ENCODE assay signal across 29 cellular contexts in genomic region chr15:42876224-42876623, GRCh38.
"Had no signal": no experiment of that assay in that cellular context is flagged by ENCODE, and none has a peak within 500 bp of the region (broad histone marks: within the 10 kb centered on the region; RNA-seq: fewer than 3 reads in every experiment).

No MANE protein-coding gene starts in this region.

- H3K4me1 Mint-ChIP-seq: nephron; neural crest cell; stimulated activated naive B cell treated with anti-CD40 and anti-IgM and Interleukin-4, amounts not matched to agents 10 μg/mL and 1 μg/mL and 100 μg/mL, for 72 hours had no signal

- H3K27ac ChIP-seq: lower lobe of right lung, neutrophil, parathyroid adenoma, psoas muscle, skin epidermis, stomach, testis, thyroid gland, transverse colon, upper lobe of left lung, vagina had no signal

- DNase-seq: hippocampal formation; kidney glomerular epithelial cell; left cardiac atrium; lower lobe of right lung; mammary epithelial cell; mesenchymal stem cell; naive thymus-derived CD8-positive, alpha-beta T cell; occipital lobe; psoas muscle; right cardiac atrium; stimulated activated CD4-positive, alpha-beta T cell treated with anti-CD3 and anti-CD28 coated beads, Interleukin-12 subunit alpha, Interleukin-12 subunit beta, amount 100 ng/mL, for 4 hours; stimulated activated CD4-positive, alpha-beta T cell treated with anti-CD3 and anti-CD28 coated beads, Interleukin-15, amount 100 ng/mL, for 24 hours; stimulated activated CD4-positive, alpha-beta T cell treated with anti-CD3 and anti-CD28 coated beads, Interleukin-2, amount 100 ng/mL, for 24 hours; stimulated activated CD4-positive, alpha-beta T cell treated with anti-CD3 and anti-CD28 coated beads, Interleukin-4, amount 100 ng/mL, for 1 hour; stimulated activated naive B cell treated with anti-CD40 and anti-IgM and Interleukin-4, amounts not matched to agents 10 μg/mL and 1 μg/mL and 100 μg/mL, for 72 hours; stimulated activated naive CD8-positive, alpha-beta T cell treated with anti-CD3 and anti-CD28 coated beads, Interleukin-15, Interleukin-2, amounts not matched to agents 100 U/mL and 50 U/mL, for 24 hours; stomach; testis; thyroid gland; transverse colon; upper lobe of left lung had no signal

- H3K79me2 ChIP-seq: parathyroid adenoma had no signal

- H3K4me1 ChIP-seq: lower lobe of right lung, parathyroid adenoma, psoas muscle, testis, thyroid gland, transverse colon had no signal

- H3K27me3 ChIP-seq: neutrophil, stomach, testis, thyroid gland, transverse colon, upper lobe of left lung, vagina had no signal

- H3K4me3 ChIP-seq: lower lobe of right lung, psoas muscle, skin epidermis, stomach, testis, thyroid gland, transverse colon, upper lobe of left lung, vagina had no signal

- H3K9me3 Mint-ChIP-seq: naive thymus-derived CD8-positive, alpha-beta T cell; nephron; neural crest cell; stimulated activated naive B cell treated with anti-CD40 and anti-IgM and Interleukin-4, amounts not matched to agents 10 μg/mL and 1 μg/mL and 100 μg/mL, for 72 hours had no signal

- H2AFZ ChIP-seq: parathyroid adenoma had no signal

- H3K9me3 ChIP-seq: lower lobe of right lung, neutrophil, psoas muscle, stomach, testis, thyroid gland, transverse colon, upper lobe of left lung, vagina had no signal

- H3K36me3 ChIP-seq: neutrophil, thyroid gland, transverse colon, upper lobe of left lung, vagina had no signal

- H3K27ac Mint-ChIP-seq: naive thymus-derived CD8-positive, alpha-beta T cell; nephron; stimulated activated naive B cell treated with anti-CD40 and anti-IgM and Interleukin-4, amounts not matched to agents 10 μg/mL and 1 μg/mL and 100 μg/mL, for 72 hours had no signal

- H3K4me3 Mint-ChIP-seq: naive thymus-derived CD8-positive, alpha-beta T cell; nephron; neural crest cell; stimulated activated naive B cell treated with anti-CD40 and anti-IgM and Interleukin-4, amounts not matched to agents 10 μg/mL and 1 μg/mL and 100 μg/mL, for 72 hours had no signal

- H3K9ac ChIP-seq: parathyroid adenoma had no signal

- H3K27me3 Mint-ChIP-seq: naive thymus-derived CD8-positive, alpha-beta T cell; stimulated activated naive B cell treated with anti-CD40 and anti-IgM and Interleukin-4, amounts not matched to agents 10 μg/mL and 1 μg/mL and 100 μg/mL, for 72 hours had no signal

- ATAC-seq: left lobe of liver; lower lobe of right lung; naive thymus-derived CD8-positive, alpha-beta T cell; psoas muscle; sciatic nerve; stimulated activated naive B cell treated with anti-CD40 and anti-IgM and Interleukin-4, amounts not matched to agents 10 μg/mL and 1 μg/mL and 100 μg/mL, for 72 hours; stimulated activated naive CD8-positive, alpha-beta T cell treated with anti-CD3 and anti-CD28 coated beads, Interleukin-15, Interleukin-2, amounts not matched to agents 100 U/mL and 50 U/mL, for 24 hours had no signal
